Comparison of ENCODE assay signal across 8 cellular contexts in genomic region chr19:48568345-48568886, GRCh38. TPM values are rescaled to one million over a fixed set of nuclear protein-coding genes. Genes with fewer than 3 reads are reported as not detected.
DNase-seq lines count a peak whose midpoint lies in the region; ATAC-seq and TF ChIP-seq lines count a peak whose summit lies in the region.

No MANE protein-coding gene starts in this region.

- peak; percentile 59 for DNase-seq in DMS79 treated with DMSO at 0.1 percent for 48 hours (lab: John Stamatoyannopoulos, UW)
- peak; percentile 88 to 96 for DNase-seq in NCI-H446 (lab: John Stamatoyannopoulos, UW)
- DNase-seq in endothelial cell (ENCODE audit: low spot score) = no peak
- DNase-seq in medulla oblongata (ENCODE audit: extremely low spot score) = peak; percentile 66

- H3K4me1 Mint-ChIP-seq in endothelial cell (ENCODE audit: unreplicated experiment) = peaks cover 2% of the 10 kb centered on the region

- H3K4me3 Mint-ChIP-seq in endothelial cell (ENCODE audit: unreplicated experiment) = peak overlapping the region; percentile 16

- peaks cover 12% of the 10 kb centered on the region for H3K27me3 Mint-ChIP-seq in endothelial cell (ENCODE audit: unreplicated experiment)

- no peaks in the 10 kb centered on the region for H3K9me3 Mint-ChIP-seq in endothelial cell (ENCODE audit: unreplicated experiment)

- no peak for TF ChIP-seq CTCF in endothelial cell (IDR thresholded peaks at IDR 0.05; ENCODE audit: unreplicated experiment)

- H3K27ac Mint-ChIP-seq in endothelial cell (ENCODE audit: unreplicated experiment) = no peak overlapping the region

- ATAC-seq in HG03432 (IDR thresholded peaks at IDR 0.05; ENCODE audit: unreplicated experiment) = no peak
- no peak for ATAC-seq in HG03457 (IDR thresholded peaks at IDR 0.05; ENCODE audit: unreplicated experiment)
- ATAC-seq in HG03460 (IDR thresholded peaks at IDR 0.05; ENCODE audit: unreplicated experiment) = no peak
- no peak for ATAC-seq in GM18861 (IDR thresholded peaks at IDR 0.05; ENCODE audit: unreplicated experiment)

- H3K36me3 Mint-ChIP-seq in endothelial cell (ENCODE audit: low read depth, unreplicated experiment) = no peaks in the 10 kb centered on the region

RNA-seq across cellular contexts. Expression of gene SULT2B1, which starts 16.4 kb away (rescaled TPM):
- total RNA-seq in endothelial cell (ENCODE audit: unreplicated experiment) = 0.62 TPM

RNA-seq across cellular contexts. Expression of gene SPACA4, which starts 38.1 kb away (rescaled TPM):
- total RNA-seq in endothelial cell (ENCODE audit: unreplicated experiment) = not detected

RNA-seq across cellular contexts. Expression of gene FAM83E, which starts 46.5 kb away (rescaled TPM):
- total RNA-seq in endothelial cell (ENCODE audit: unreplicated experiment) = 0.64 TPM

RNA-seq across cellular contexts. Expression of gene RPL18, which starts 50.6 kb away (rescaled TPM):
- 1,683 TPM for total RNA-seq in endothelial cell (ENCODE audit: unreplicated experiment)

RNA-seq across cellular contexts. Expression of gene SPHK2, which starts 50.9 kb away (rescaled TPM):
- total RNA-seq in endothelial cell (ENCODE audit: unreplicated experiment) = 24.7 TPM
